ENCODE assay signal across 23 cellular contexts in the genomic region with DNA sequence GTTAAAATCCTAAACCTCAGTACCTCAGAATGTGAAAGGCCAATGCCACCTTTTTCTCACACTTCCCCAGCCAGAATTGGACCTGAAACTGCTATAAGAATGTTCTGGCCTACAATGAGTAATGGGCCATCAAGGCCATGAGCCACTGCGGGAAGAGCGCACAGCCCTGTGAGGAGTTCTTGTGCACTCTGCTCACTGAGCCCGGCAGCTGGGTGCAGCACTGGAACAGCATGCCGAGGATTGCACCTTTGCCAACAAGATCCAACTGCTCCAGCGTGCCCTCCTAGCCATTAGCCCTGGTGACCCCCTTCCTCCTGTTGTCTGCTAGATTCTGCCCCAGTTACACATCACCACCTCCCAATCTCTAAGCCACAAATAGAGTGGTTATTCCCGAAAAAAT.
A peak's percentile ranks its signal among the peaks of the same experiment; 100 is the strongest.
DNase-seq lines count a peak whose midpoint lies in the region; ATAC-seq and TF ChIP-seq lines count a peak whose summit lies in the region.
"Had no signal": no experiment of that assay in that cellular context is flagged by ENCODE, and none has a peak within 500 bp of the region (broad histone marks: within the 10 kb centered on the region; RNA-seq: fewer than 3 reads in every experiment).

No MANE protein-coding gene starts in this region.

- no peak overlapping the region for H2BK120ac ChIP-seq in neuronal stem cell (ENCODE audit: low read depth, low read length)

- H3K27ac Mint-ChIP-seq in chondrocyte (ENCODE audit: unreplicated experiment): no peak overlapping the region
- H3K27ac Mint-ChIP-seq in activated naive CD8-positive, alpha-beta T cell treated with anti-CD3 and anti-CD28 coated beads, Interleukin-2, amount 50 U/mL, for 24 hours: no peak overlapping the region
- H3K27ac Mint-ChIP-seq: CD14-positive monocyte; CD4-positive, alpha-beta memory T cell; CD4-positive, CD25-positive, alpha-beta regulatory T cell; CD8-positive, alpha-beta memory T cell had no signal

- H3K4me1 Mint-ChIP-seq in chondrocyte (ENCODE audit: low read depth): no peaks in the 10 kb centered on the region
- no peaks in the 10 kb centered on the region for H3K4me1 Mint-ChIP-seq in activated naive CD8-positive, alpha-beta T cell treated with anti-CD3 and anti-CD28 coated beads, Interleukin-2, amount 50 U/mL, for 24 hours
- H3K4me1 Mint-ChIP-seq: CD14-positive monocyte; CD4-positive, alpha-beta memory T cell; CD4-positive, CD25-positive, alpha-beta regulatory T cell; CD8-positive, alpha-beta memory T cell had no signal

- H3K4me2 ChIP-seq in neuronal stem cell (ENCODE audit: insufficient read depth, low read length, poor library complexity, severe bottlenecking): no peak overlapping the region
- H3K4me2 ChIP-seq: BLaER1 had no signal

- H3K27me3 ChIP-seq in neuronal stem cell (ENCODE audit: control insufficient read depth in 3 of 3, insufficient read depth in 3 of 3, low read depth in 1 of 3, low read length in 3 of 3): no peaks in the 10 kb centered on the region
- H3K27me3 ChIP-seq: BE2C, BLaER1 had no signal

- peaks cover 3% of the 10 kb centered on the region for H3K27me3 Mint-ChIP-seq in chondrocyte (ENCODE audit: low read depth)
- no peaks in the 10 kb centered on the region for H3K27me3 Mint-ChIP-seq in activated naive CD8-positive, alpha-beta T cell treated with anti-CD3 and anti-CD28 coated beads, Interleukin-2, amount 50 U/mL, for 24 hours
- H3K27me3 Mint-ChIP-seq: CD4-positive, alpha-beta memory T cell; CD4-positive, CD25-positive, alpha-beta regulatory T cell; CD8-positive, alpha-beta memory T cell had no signal

- H2AFZ ChIP-seq in neuronal stem cell (ENCODE audit: low read length): no peak overlapping the region

- H3K14ac ChIP-seq in neuronal stem cell (ENCODE audit: low read length): no peak overlapping the region

- no peaks in the 10 kb centered on the region for H3K9me3 Mint-ChIP-seq in chondrocyte (ENCODE audit: low read depth)
- peaks cover 4% of the 10 kb centered on the region for H3K9me3 Mint-ChIP-seq in activated naive CD8-positive, alpha-beta T cell treated with anti-CD3 and anti-CD28 coated beads, Interleukin-2, amount 50 U/mL, for 24 hours

- H2AK5ac ChIP-seq in neuronal stem cell (ENCODE audit: low read depth, low read length): no peak overlapping the region

- peaks cover 1 to 10% of the 10 kb centered on the region in 2 donors for H3K4me1 ChIP-seq in neuronal stem cell (ENCODE audit: control insufficient read depth in 2 of 2, insufficient read depth in 1 of 2, low read depth in 1 of 2, low read length in 2 of 2)
- H3K4me1 ChIP-seq: BE2C, BLaER1 had no signal

- peak overlapping the region; percentile 50 for H3K18ac ChIP-seq in neuronal stem cell (ENCODE audit: low read length)

- H2BK12ac ChIP-seq in neuronal stem cell (ENCODE audit: low read length): no peak overlapping the region

- no peak overlapping the region for H4K8ac ChIP-seq in neuronal stem cell (ENCODE audit: low read depth, low read length)

- no peak overlapping the region for H2BK5ac ChIP-seq in neuronal stem cell (ENCODE audit: low read length)

- peak; percentile 64 for DNase-seq in chondrocyte (ENCODE audit: low spot score)
- DNase-seq in neuronal stem cell (ENCODE audit: low spot score): no peak
- no peak for DNase-seq in NCI-H2107 treated with DMSO at 0.1 percent for 48 hours (lab: John Stamatoyannopoulos, UW; ENCODE audit: unreplicated experiment)
- no peak for DNase-seq in activated naive CD4-positive, alpha-beta T cell treated with anti-CD3 and anti-CD28 coated beads, Interleukin-2, amount 50 U/mL, for 16 hours
- no peak for DNase-seq in activated naive CD8-positive, alpha-beta T cell treated with anti-CD3 and anti-CD28 coated beads, Interleukin-2, amount 50 U/mL, for 24 hours
- DNase-seq: 8988T; ACHN; BE2C; C1 segment of cervical spinal cord; CD4-positive, alpha-beta memory T cell; CD4-positive, CD25-positive, alpha-beta regulatory T cell; CD8-positive, alpha-beta memory T cell; COR-L47; DMS 273 treated with DMSO at 0.1 percent for 48 hours; DMS153; DMS53; DMS79; DND-41; EL; GDM1 had no signal

- no peak overlapping the region for H2BK15ac ChIP-seq in neuronal stem cell (ENCODE audit: low read length)

- H3K4ac ChIP-seq in neuronal stem cell (ENCODE audit: low read length): no peak overlapping the region

- H3K4me3 ChIP-seq in neuronal stem cell (ENCODE audit: low read length in 2 of 2): no peak overlapping the region
- H3K4me3 ChIP-seq: BLaER1, GM12878 had no signal

- no peak overlapping the region for H3K9ac ChIP-seq in neuronal stem cell (ENCODE audit: low read depth, low read length, poor library complexity)
- H3K9ac ChIP-seq: BLaER1 had no signal

- ATAC-seq in activated naive CD8-positive, alpha-beta T cell treated with anti-CD3 and anti-CD28 coated beads, Interleukin-2, amount 50 U/mL, for 24 hours: no peak
- ATAC-seq: GM12878 had no signal

- no peaks in the 10 kb centered on the region for H3K36me3 Mint-ChIP-seq in chondrocyte (ENCODE audit: low read depth)
- no peaks in the 10 kb centered on the region for H3K36me3 Mint-ChIP-seq in activated naive CD8-positive, alpha-beta T cell treated with anti-CD3 and anti-CD28 coated beads, Interleukin-2, amount 50 U/mL, for 24 hours (ENCODE audit: low read depth)
- H3K36me3 Mint-ChIP-seq: CD14-positive monocyte; CD4-positive, alpha-beta memory T cell; CD4-positive, CD25-positive, alpha-beta regulatory T cell; CD8-positive, alpha-beta memory T cell had no signal

- no peak overlapping the region for H4K91ac ChIP-seq in neuronal stem cell (ENCODE audit: low read depth, low read length, poor library complexity)

- no peak overlapping the region for H3K23ac ChIP-seq in neuronal stem cell (ENCODE audit: low read depth, low read length, poor library complexity)

- no peaks in the 10 kb centered on the region for H3K36me3 ChIP-seq in neuronal stem cell (replicated peaks in 1 of 2; ENCODE audit: control insufficient read depth in 2 of 2, insufficient read depth in 2 of 2, low read length in 2 of 2)
- H3K36me3 ChIP-seq: BE2C, BLaER1 had no signal

- no peak overlapping the region for H3K27ac ChIP-seq in neuronal stem cell (replicated peaks; ENCODE audit: low read length)
- H3K27ac ChIP-seq: BLaER1 had no signal

- no CpG with 5 or more reads among the region's 6 CpGs for WGBS in neuronal stem cell (ENCODE audit: extremely low coverage in 2 of 2, insufficient read length in 2 of 2, insufficient replicate concordance in 1 of 2), 2 donors

- no peaks in the 10 kb centered on the region for H3K79me1 ChIP-seq in neuronal stem cell (ENCODE audit: low read depth, low read length)

- no peak overlapping the region for H3K4me3 Mint-ChIP-seq in chondrocyte (ENCODE audit: unreplicated experiment)
- no peak overlapping the region for H3K4me3 Mint-ChIP-seq in activated naive CD8-positive, alpha-beta T cell treated with anti-CD3 and anti-CD28 coated beads, Interleukin-2, amount 50 U/mL, for 24 hours
- H3K4me3 Mint-ChIP-seq: CD14-positive monocyte; CD4-positive, alpha-beta memory T cell; CD4-positive, CD25-positive, alpha-beta regulatory T cell; CD8-positive, alpha-beta memory T cell had no signal

- no peak for TF ChIP-seq CTCF in chondrocyte (IDR thresholded peaks at IDR 0.05)

- no peaks in the 10 kb centered on the region for H3K9me3 ChIP-seq in neuronal stem cell (replicated peaks in 1 of 2; ENCODE audit: control insufficient read depth in 2 of 2, insufficient read depth in 1 of 2, low read depth in 1 of 2, low read length in 2 of 2)
- H3K9me3 ChIP-seq: BE2C, BLaER1 had no signal
